ENCODE assay signal across 1 cellular context in the genomic region with DNA sequence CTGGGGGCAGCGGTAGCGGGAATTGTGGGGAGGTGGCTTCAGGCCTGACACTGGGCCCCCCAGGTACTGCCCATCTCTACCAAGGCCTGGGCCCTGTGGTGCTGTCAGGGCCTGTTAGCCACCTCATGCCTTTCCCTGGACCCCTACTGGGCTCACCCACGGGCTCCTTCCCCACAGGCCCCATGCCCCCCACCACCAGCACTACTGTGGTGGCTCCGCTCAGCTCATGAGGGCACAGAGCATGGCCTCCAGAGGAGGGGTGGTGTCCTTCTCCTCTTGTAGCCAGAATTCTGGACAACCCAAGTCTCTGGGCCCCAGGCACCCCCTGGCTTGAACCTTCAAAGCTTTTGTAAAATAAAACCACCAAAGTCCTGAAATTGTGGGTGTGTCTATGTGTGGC.
A peak's percentile ranks its signal among the peaks of the same experiment; 100 is the strongest.
TF ChIP-seq lines count a peak whose summit lies in the region.

No MANE protein-coding gene starts in this region.

TF ChIP-seq in K562, 482 proteins besides CTCF, POLR2A, EP300 and RAD21:
- TF ChIP-seq ZBTB17 (CRISPR knock-in tag; IDR thresholded peaks at IDR 0.05) (no peak), RBM17 (IDR thresholded peaks at IDR 0.05; ENCODE audit: borderline replicate concordance, low read depth, low read length) (no peak), ZNF174 (CRISPR knock-in tag; IDR thresholded peaks at IDR 0.05) (no peak), HDAC8 (tag; IDR thresholded peaks at IDR 0.05) (no peak), ILK (tag; IDR thresholded peaks at IDR 0.05; ENCODE audit: borderline replicate concordance, low read depth) (no peak), ARNT (IDR thresholded peaks at IDR 0.05) (no peak), TFAM (CRISPR knock-in tag; conservative IDR thresholded peaks at IDR 0.05) (no peak), ZNF134 (CRISPR knock-in tag; conservative IDR thresholded peaks at IDR 0.05) (no peak), SLC30A9 (CRISPR knock-in tag; IDR thresholded peaks at IDR 0.05) (no peak), ARID1B (IDR thresholded peaks at IDR 0.05) (no peak), RBFOX2 (IDR thresholded peaks at IDR 0.05; ENCODE audit: low read depth, low read length) (peak; percentile 37; the same call in 1 of the 2 replicates), TBP (optimal IDR thresholded peaks at IDR 0.05; ENCODE audit: low read depth, low read length) (peak; percentile 24), GTF2E2 (tag; IDR thresholded peaks at IDR 0.05) (no peak), POLR2G (IDR thresholded peaks at IDR 0.05; ENCODE audit: low read depth, low read length) (peak; percentile 40; the same call in 1 of the 2 replicates)
- TF ChIP-seq, protein P1, sequence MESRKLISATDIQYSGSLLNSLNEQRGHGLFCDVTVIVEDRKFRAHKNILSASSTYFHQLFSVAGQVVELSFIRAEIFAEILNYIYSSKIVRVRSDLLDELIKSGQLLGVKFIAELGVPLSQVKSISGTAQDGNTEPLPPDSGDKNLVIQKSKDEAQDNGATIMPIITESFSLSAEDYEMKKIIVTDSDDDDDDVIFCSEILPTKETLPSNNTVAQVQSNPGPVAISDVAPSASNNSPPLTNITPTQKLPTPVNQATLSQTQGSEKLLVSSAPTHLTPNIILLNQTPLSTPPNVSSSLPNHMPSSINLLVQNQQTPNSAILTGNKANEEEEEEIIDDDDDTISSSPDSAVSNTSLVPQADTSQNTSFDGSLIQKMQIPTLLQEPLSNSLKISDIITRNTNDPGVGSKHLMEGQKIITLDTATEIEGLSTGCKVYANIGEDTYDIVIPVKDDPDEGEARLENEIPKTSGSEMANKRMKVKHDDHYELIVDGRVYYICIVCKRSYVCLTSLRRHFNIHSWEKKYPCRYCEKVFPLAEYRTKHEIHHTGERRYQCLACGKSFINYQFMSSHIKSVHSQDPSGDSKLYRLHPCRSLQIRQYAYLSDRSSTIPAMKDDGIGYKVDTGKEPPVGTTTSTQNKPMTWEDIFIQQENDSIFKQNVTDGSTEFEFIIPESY (CRISPR knock-in tag; IDR thresholded peaks at IDR 0.05): 0 out of 2 replicates have a peak, but pooled peaks have one; percentile 8
